In genomic region chr3:122255757-122256439, GRCh38 we compare ENCODE assay signal across 14 cellular contexts.
DNase-seq lines count a peak whose midpoint lies in the region; ATAC-seq, FAIRE-seq and TF ChIP-seq lines count a peak whose summit lies in the region.
"Had no signal": no experiment of that assay in that cellular context is flagged by ENCODE, and none has a peak within 500 bp of the region (broad histone marks: within the 10 kb centered on the region; RNA-seq: fewer than 3 reads in every experiment).

No MANE protein-coding gene starts in this region.

- H3K9me3 ChIP-seq in HepG2 (ENCODE audit: low read length) = no peaks in the 10 kb centered on the region
- H3K9me3 ChIP-seq: gastrocnemius medialis had no signal

- H3K79me2 ChIP-seq in HepG2 (ENCODE audit: insufficient read depth, low read length) = no peaks in the 10 kb centered on the region

- H3K4me3 Mint-ChIP-seq in type B pancreatic cell = no peak overlapping the region
- H3K4me3 Mint-ChIP-seq in activated CD4-positive, alpha-beta T cell treated with anti-CD3 and anti-CD28 coated beads, Interleukin-2, amount 10 ng/mL, durations not matched to agents 7 days and 5 days = no peak overlapping the region
- H3K4me3 Mint-ChIP-seq: brain had no signal

- no peak for TF ChIP-seq CTCF in HepG2 (CRISPR knock-in tag; IDR thresholded peaks at IDR 0.05)
- TF ChIP-seq CTCF in type B pancreatic cell (conservative IDR thresholded peaks at IDR 0.05) = no peak

- H3K4me1 Mint-ChIP-seq in type B pancreatic cell (ENCODE audit: unreplicated experiment) = no peaks in the 10 kb centered on the region
- H3K4me1 Mint-ChIP-seq in activated CD4-positive, alpha-beta T cell treated with anti-CD3 and anti-CD28 coated beads, Interleukin-2, amount 10 ng/mL, durations not matched to agents 7 days and 5 days = peaks cover 16% of the 10 kb centered on the region

- TF ChIP-seq POLR2A in HepG2 (IDR thresholded peaks at IDR 0.05; ENCODE audit: insufficient read depth in 1 of 2, low read depth in 2 of 2, low read length in 2 of 2) = no peak

- H3K27me3 ChIP-seq in HepG2 (ENCODE audit: control insufficient read depth in 1 of 2, insufficient read depth in 2 of 2, low read length in 2 of 2) = peaks cover 0 to 6% of the 10 kb centered on the region in 2 experiments; a peak in 3 of 5 replicates
- H3K27me3 ChIP-seq: gastrocnemius medialis had no signal

- intact Hi-C loops in HepG2 (cut with micrococcal nuclease; ENCODE audit: unreplicated experiment) = no loop called here

- TF ChIP-seq EP300 in HepG2 (IDR thresholded peaks at IDR 0.05; ENCODE audit: low read depth in 2 of 2, low read length in 2 of 2) (no peak; a peak in 1 of 4 replicates), HepG2 (CRISPR knock-in tag; IDR thresholded peaks at IDR 0.05; ENCODE audit: borderline replicate concordance) (no peak)

- no peak overlapping the region for H3K27ac ChIP-seq in HepG2 (ENCODE audit: extremely low read length, insufficient read depth, low read length)
- H3K27ac ChIP-seq: gastrocnemius medialis had no signal

- POLR2A ChIA-PET in HepG2 (lab: Yijun Ruan, JAX) (no interaction called here), HEK293T (lab: Yijun Ruan, JAX) (interaction anchor here (0.7 kb wide), 1 partner anchor 128 kb away, joined by 3 read pairs; the partner anchor contains the start of gene FAM162A)
- POLR2A ChIA-PET in activated CD4-positive, alpha-beta T cell treated with anti-CD3 and anti-CD28 coated beads, Interleukin-2, amount 10 ng/mL, durations not matched to agents 7 days and 5 days (lab: Charles Lee) = no interaction called here

- ATAC-seq in GM18519 (IDR thresholded peaks at IDR 0.05; ENCODE audit: low FRiP score, unreplicated experiment) = peak; percentile 63
- peak; percentile 70 for ATAC-seq in GM21390 (IDR thresholded peaks at IDR 0.05; ENCODE audit: unreplicated experiment)
- peak; percentile 82 for ATAC-seq in HG03378 (IDR thresholded peaks at IDR 0.05; ENCODE audit: unreplicated experiment)
- no peak; the same call in 2 of the 3 replicates for ATAC-seq in HepG2
- ATAC-seq: gastrocnemius medialis had no signal

- H3K9me3 Mint-ChIP-seq in type B pancreatic cell = no peaks in the 10 kb centered on the region
- H3K9me3 Mint-ChIP-seq in activated CD4-positive, alpha-beta T cell treated with anti-CD3 and anti-CD28 coated beads, Interleukin-2, amount 10 ng/mL, durations not matched to agents 7 days and 5 days = no peaks in the 10 kb centered on the region
- H3K9me3 Mint-ChIP-seq: brain had no signal

- H3K4me2 ChIP-seq in HepG2 (ENCODE audit: low read depth, low read length) = no peak overlapping the region

- no peak overlapping the region for H3K4me3 ChIP-seq in HepG2 (replicated peaks in 1 of 3; ENCODE audit: insufficient read depth in 1 of 3, low read depth in 2 of 3, low read length in 3 of 3)
- H3K4me3 ChIP-seq: gastrocnemius medialis had no signal

- in situ Hi-C loops in HepG2 (cut with HindIII; ENCODE audit: extremely low pct_ligation_motif_present, low pct_unique_long_range_greater_than_20kb) = loop anchor here (5.0 to 10.0 kb wide), 2 partner anchors 151 to 709 kb away; partner anchors contain the start of gene POLQ

- 0% methylated on average over 1 of the region's 1 CpG for WGBS in HepG2 (ENCODE audit: low lambda C conversion rate)

- no peak for FAIRE-seq in HepG2 (lab: Jason Lieb, UNC)
- FAIRE-seq: G401.6 had no signal

- peaks cover 3% of the 10 kb centered on the region for H3K27me3 Mint-ChIP-seq in type B pancreatic cell
- peaks cover 2% of the 10 kb centered on the region for H3K27me3 Mint-ChIP-seq in activated CD4-positive, alpha-beta T cell treated with anti-CD3 and anti-CD28 coated beads, Interleukin-2, amount 10 ng/mL, durations not matched to agents 7 days and 5 days
- H3K27me3 Mint-ChIP-seq: brain had no signal

- no peaks in the 10 kb centered on the region for H4K20me1 ChIP-seq in HepG2 (ENCODE audit: insufficient read depth, low read length)

- no peak for TF ChIP-seq RAD21 in HepG2 (CRISPR knock-in tag; IDR thresholded peaks at IDR 0.05)

- DNase-seq in HepG2 (ENCODE audit: low spot score) = peak; percentile 7
- DNase-seq in OCI-M2 (lab: John Stamatoyannopoulos, UW; ENCODE audit: unreplicated experiment) = no peak
- no peak for DNase-seq in HEK293T (ENCODE audit: extremely low spot score)
- no peak for DNase-seq in type B pancreatic cell (ENCODE audit: extremely low spot score, unreplicated experiment)
- DNase-seq in activated CD4-positive, alpha-beta T cell treated with anti-CD3 and anti-CD28 coated beads, Interleukin-2, amount 10 ng/mL, durations not matched to agents 7 days and 5 days = no peak
- DNase-seq: activated CD4-positive, CD25-positive, alpha-beta regulatory T cell treated with anti-CD3 and anti-CD28 coated beads, Interleukin-2, amount 50 U/mL, for 72 hours; gastrocnemius medialis; NCI-H526; stimulated activated CD4-positive, alpha-beta T cell treated with anti-CD3 and anti-CD28 coated beads, Interleukin-4, amount 100 ng/mL, for 1 hour had no signal

- CTCF ChIA-PET in HepG2 (lab: Yijun Ruan, JAX; ENCODE audit: low intra/inter-chr PET ratio, low total read pairs) (no interaction called here), HEK293T (lab: Yijun Ruan, JAX) (no interaction called here)
- CTCF ChIA-PET in activated CD4-positive, alpha-beta T cell treated with anti-CD3 and anti-CD28 coated beads, Interleukin-2, amount 10 ng/mL, durations not matched to agents 7 days and 5 days (lab: Charles Lee) = interaction anchor here (0.8 to 2.4 kb wide), 5 partner anchors 10 to 710 kb away, joined by 3 to 9 read pairs (median 4); partner anchors contain the start of gene POLQ

- H2AFZ ChIP-seq in HepG2 (ENCODE audit: low read length) = no peak overlapping the region

- H3K36me3 ChIP-seq in HepG2 (replicated peaks in 1 of 2; ENCODE audit: control insufficient read depth in 1 of 2, insufficient read depth in 2 of 2, low read length in 2 of 2) = no peaks in the 10 kb centered on the region
- H3K36me3 ChIP-seq: gastrocnemius medialis had no signal

- no peak overlapping the region for H3K9ac ChIP-seq in HepG2 (ENCODE audit: insufficient read depth, low read depth, low read length)

- H3K36me3 Mint-ChIP-seq in type B pancreatic cell = no peaks in the 10 kb centered on the region
- no peaks in the 10 kb centered on the region for H3K36me3 Mint-ChIP-seq in activated CD4-positive, alpha-beta T cell treated with anti-CD3 and anti-CD28 coated beads, Interleukin-2, amount 10 ng/mL, durations not matched to agents 7 days and 5 days (ENCODE audit: low read depth)
- H3K36me3 Mint-ChIP-seq: brain had no signal

- H3K27ac Mint-ChIP-seq in type B pancreatic cell = no peak overlapping the region
- H3K27ac Mint-ChIP-seq in activated CD4-positive, alpha-beta T cell treated with anti-CD3 and anti-CD28 coated beads, Interleukin-2, amount 10 ng/mL, durations not matched to agents 7 days and 5 days = no peak overlapping the region

- no peaks in the 10 kb centered on the region for H3K4me1 ChIP-seq in HepG2 (ENCODE audit: insufficient read depth, low read length)

- BruUV-seq in HepG2 (replicated peaks; lab: Mats Ljungman, UMichigan) = no TSS peak

TF ChIP-seq in HepG2, 621 proteins besides CTCF, POLR2A, EP300 and RAD21 (continues in another document):
- TF ChIP-seq NFE2L2 (IDR thresholded peaks at IDR 0.05; ENCODE audit: low read length) (peak; percentile 57), MAFF (IDR thresholded peaks at IDR 0.05; ENCODE audit: low read depth, low read length) (peak; percentile 97), NCOA1 (CRISPR knock-in tag; IDR thresholded peaks at IDR 0.05) (no peak)

TF ChIP-seq in HEK293T, 16 proteins besides CTCF, POLR2A, EP300 and RAD21:
- TF ChIP-seq HDGF (IDR thresholded peaks at IDR 0.05; ENCODE audit: borderline replicate concordance) (no peak), FOXK2 (IDR thresholded peaks at IDR 0.05) (no peak), LEF1 (IDR thresholded peaks at IDR 0.05; ENCODE audit: borderline replicate concordance) (no peak), NFRKB (IDR thresholded peaks at IDR 0.05) (no peak), ARNT (IDR thresholded peaks at IDR 0.05) (no peak), SP1 (IDR thresholded peaks at IDR 0.05) (no peak), ELF4 (IDR thresholded peaks at IDR 0.05) (no peak), CTBP1 (IDR thresholded peaks at IDR 0.05; ENCODE audit: borderline replicate concordance) (no peak), PKNOX1 (IDR thresholded peaks at IDR 0.05) (no peak), BHLHE40 (IDR thresholded peaks at IDR 0.05; ENCODE audit: borderline replicate concordance) (no peak), FOXM1 (IDR thresholded peaks at IDR 0.05; ENCODE audit: borderline replicate concordance) (no peak), TARDBP (IDR thresholded peaks at IDR 0.05) (no peak), L3MBTL2 (conservative IDR thresholded peaks at IDR 0.05) (no peak), SUZ12 (IDR thresholded peaks at IDR 0.05) (no peak)
